In genomic region chr10:113853577-113854018, GRCh38 we compare ENCODE assay signal across 8 cellular contexts. TPM values are rescaled to one million over a fixed set of nuclear protein-coding genes. Genes with fewer than 3 reads are reported as not detected.
DNase-seq lines count a peak whose midpoint lies in the region; ATAC-seq and TF ChIP-seq lines count a peak whose summit lies in the region.

No MANE protein-coding gene starts in this region.

- H3K27ac ChIP-seq in cingulate gyrus (ENCODE audit: low read depth, low read length), result peak overlapping the region; percentile 73

- TF ChIP-seq CTCF in CD14-positive monocyte (IDR thresholded peaks at IDR 0.05) (no peak), LNCaP clone FGC (IDR thresholded peaks at IDR 0.05; ENCODE audit: control insufficient read depth, extremely low read depth, insufficient read depth) (no peak), mucosa of descending colon (IDR thresholded peaks at IDR 0.05) (no peak)

- intact Hi-C loops in CD14-positive monocyte (cut with micrococcal nuclease) (no loop called here), mucosa of descending colon (cut with DNase I, micrococcal nuclease) (no loop called here)

- peaks cover 0 to 2% (median 0%) of the 10 kb centered on the region in 7 donors for H3K9me3 Mint-ChIP-seq in CD14-positive monocyte

- peak overlapping the region; percentile 96 for H3K4me3 Mint-ChIP-seq in CD14-positive monocyte

- no peak for TF ChIP-seq POLR2A in GM18505 (IDR thresholded peaks at IDR 0.05; ENCODE audit: borderline replicate concordance, extremely low read depth, insufficient read depth, insufficient read length)

- no peaks in the 10 kb centered on the region for H3K27me3 Mint-ChIP-seq in CD14-positive monocyte (ENCODE audit: low read depth in 3 of 3)

- H3K9me3 ChIP-seq in mucosa of descending colon, result no peaks in the 10 kb centered on the region

- no peaks in the 10 kb centered on the region for H3K36me3 ChIP-seq in mucosa of descending colon (ENCODE audit: low read depth)

- peak overlapping the region; percentile 73 for H3K4me3 ChIP-seq in LNCaP clone FGC (ENCODE audit: low read depth, low read length)
- H3K4me3 ChIP-seq in mucosa of descending colon, result peak overlapping the region; percentile 90

- ATAC-seq in mucosa of descending colon (peak; percentile 27), GM18505 (IDR thresholded peaks at IDR 0.05; ENCODE audit: unreplicated experiment) (no peak), HG02870 (IDR thresholded peaks at IDR 0.05; ENCODE audit: unreplicated experiment) (no peak)

- DNase-seq in CD14-positive monocyte (ENCODE audit: low spot score) (no peak), LNCaP clone FGC (ENCODE audit: low read depth) (no peak), mucosa of descending colon (no peak), ureter (ENCODE audit: low spot score) (no peak), G401 (ENCODE audit: low spot score) (no peak)

- in situ Hi-C loops in G401 (cut with HindIII; ENCODE audit: low sequenced_read_pairs), result no loop called here

- H3K36me3 Mint-ChIP-seq in CD14-positive monocyte, result peaks cover 7 to 8% of the 10 kb centered on the region in 2 donors

- peaks cover 36% of the 10 kb centered on the region for H3K4me1 Mint-ChIP-seq in CD14-positive monocyte

- peaks cover 19% of the 10 kb centered on the region for H3K4me1 ChIP-seq in mucosa of descending colon (ENCODE audit: low read depth)

- peak overlapping the region in 4 of 7 donors; percentile 94 to 98 (median 98) for H3K27ac Mint-ChIP-seq in CD14-positive monocyte

RNA-seq across cellular contexts. Expression of gene DCLRE1A, which starts 0.3 kb away (rescaled TPM):
- 1 to 10 TPM; 1.3 TPM for polyA plus RNA-seq in CD14-positive monocyte
- total RNA-seq in mucosa of descending colon (1 to 10 TPM; 4.7 to 6.5 (median 5.1) TPM), ureter (8.3 TPM)
- 8.2 and 8.4 TPM in 2 replicates for total RNA-seq in G401 (2014; rRNA removed; shearing (Covaris generic))

RNA-seq across cellular contexts. Expression of gene NHLRC2, which starts 0.9 kb away (rescaled TPM):
- 1 to 10 TPM; 5.3 to 6.9 TPM for polyA plus RNA-seq in CD14-positive monocyte
- total RNA-seq in mucosa of descending colon (10 to 100 TPM; 30.4 to 51.5 (median 31.0) TPM), ureter (47.8 TPM)
- total RNA-seq in G401 (2014; rRNA removed; shearing (Covaris generic)), result 12.3 and 21.0 TPM in 2 replicates
